ENCODE assay signal across 19 cellular contexts in genomic region chr17:56739376-56739775, GRCh38.
A peak's percentile ranks its signal among the peaks of the same experiment; 100 is the strongest.
DNase-seq lines count a peak whose midpoint lies in the region; ATAC-seq, FAIRE-seq and TF ChIP-seq lines count a peak whose summit lies in the region.
"Had no signal": no experiment of that assay in that cellular context is flagged by ENCODE, and none has a peak within 500 bp of the region (broad histone marks: within the 10 kb centered on the region; RNA-seq: fewer than 3 reads in every experiment).

No MANE protein-coding gene starts in this region.

- no peak overlapping the region for H2AK5ac ChIP-seq in mesenchymal stem cell (ENCODE audit: low read length, severe bottlenecking)

- H3K36me3 ChIP-seq in GM23338 (ENCODE audit: insufficient read depth): no peaks in the 10 kb centered on the region
- H3K36me3 ChIP-seq in astrocyte (ENCODE audit: insufficient read depth, low read length): no peaks in the 10 kb centered on the region
- no peaks in the 10 kb centered on the region for H3K36me3 ChIP-seq in mesenchymal stem cell (ENCODE audit: control insufficient read depth in 1 of 2, insufficient read depth in 2 of 2, low read depth in 1 of 2, low read length in 2 of 2)
- H3K36me3 ChIP-seq: Peyer's patch had no signal

- no peak overlapping the region for H3K23ac ChIP-seq in mesenchymal stem cell (ENCODE audit: low read length in 2 of 2)

- H3K79me1 ChIP-seq in mesenchymal stem cell (replicated peaks; ENCODE audit: low read length, poor library complexity, severe bottlenecking): no peaks in the 10 kb centered on the region

- H3K4me1 ChIP-seq in GM23338 (ENCODE audit: insufficient read depth): peaks cover 10% of the 10 kb centered on the region; the same call in 1 of the 2 replicates
- H3K4me1 ChIP-seq in astrocyte (ENCODE audit: insufficient read depth, low read length): peaks cover 11% of the 10 kb centered on the region
- peaks cover 7% of the 10 kb centered on the region for H3K4me1 ChIP-seq in mesenchymal stem cell (ENCODE audit: control insufficient read depth, insufficient read depth, low read depth, low read length)
- H3K4me1 ChIP-seq: Peyer's patch had no signal

- H3K9me3 ChIP-seq in astrocyte (ENCODE audit: insufficient read depth, low read depth, low read length): no peaks in the 10 kb centered on the region
- H3K9me3 ChIP-seq in mesenchymal stem cell (ENCODE audit: control insufficient read depth, low read length): no peaks in the 10 kb centered on the region
- H3K9me3 ChIP-seq: Peyer's patch had no signal

- H2AFZ ChIP-seq in GM23338 (peak overlapping the region; percentile 84), astrocyte (ENCODE audit: low read depth, low read length) (no peak overlapping the region), mesenchymal stem cell (ENCODE audit: low read depth, low read length) (no peak overlapping the region)

- ATAC-seq in GM23338 (no peak), GM21786 (IDR thresholded peaks at IDR 0.05; ENCODE audit: unreplicated experiment) (no peak)
- ATAC-seq: GM12878, HCT116 had no signal

- H3K4me2 ChIP-seq in GM23338 (no peak overlapping the region), astrocyte (ENCODE audit: low read length) (no peak overlapping the region), mesenchymal stem cell (ENCODE audit: low read length, poor library complexity, severe bottlenecking) (no peak overlapping the region)

- H3F3A ChIP-seq in GM23338 (replicated peaks; ENCODE audit: low read depth): no peaks in the 10 kb centered on the region

- no peak overlapping the region for H3K4me3 ChIP-seq in AG10803 (ENCODE audit: low read length)
- no peak overlapping the region for H3K4me3 ChIP-seq in GM23338
- H3K4me3 ChIP-seq in astrocyte (ENCODE audit: insufficient read depth, low read depth, low read length): no peak overlapping the region
- no peak overlapping the region for H3K4me3 ChIP-seq in mesenchymal stem cell (ENCODE audit: insufficient read depth in 1 of 2, low read depth in 1 of 2, low read length in 2 of 2)
- H3K4me3 ChIP-seq: GM12878, Peyer's patch had no signal

- H3K27me3 ChIP-seq in GM23338 (ENCODE audit: insufficient read depth): no peaks in the 10 kb centered on the region
- peaks cover 40% of the 10 kb centered on the region for H3K27me3 ChIP-seq in astrocyte (ENCODE audit: insufficient read depth, low read length)
- peaks cover 17 to 34% of the 10 kb centered on the region in 2 experiments for H3K27me3 ChIP-seq in mesenchymal stem cell (ENCODE audit: control insufficient read depth in 1 of 2, insufficient read depth in 1 of 2, low read length in 2 of 2)
- H3K27me3 ChIP-seq: Peyer's patch had no signal

- DNase-seq in AG10803 (ENCODE audit: low read depth) (peak; percentile 46), GM23338 (ENCODE audit: low spot score) (no peak), astrocyte (ENCODE audit: low read depth) (peak; percentile 68), mesenchymal stem cell (no peak), germinal center (ENCODE audit: low spot score) (no peak)
- DNase-seq in effector CD8-positive, alpha-beta T cell (lab: John Stamatoyannopoulos, UW): no peak
- DNase-seq: CD8-positive, alpha-beta memory T cell; DMS53; GOT3; Karpas-422; NCI-H1694; NCI-H2081; NCI-H2171; NCI-H526; Peyer's patch had no signal

- H3K79me2 ChIP-seq in GM23338 (replicated peaks; ENCODE audit: insufficient read depth) (no peaks in the 10 kb centered on the region), astrocyte (ENCODE audit: insufficient read depth, low read length) (no peaks in the 10 kb centered on the region)

- H2BK15ac ChIP-seq in mesenchymal stem cell (ENCODE audit: low read depth, poor library complexity, severe bottlenecking): no peak overlapping the region

- no peak overlapping the region for H3K14ac ChIP-seq in mesenchymal stem cell (ENCODE audit: low read length in 2 of 2)

- peaks cover 3% of the 10 kb centered on the region; the same call in 1 of the 2 replicates for H3K9me2 ChIP-seq in GM23338 (ENCODE audit: insufficient read depth)

- H4K91ac ChIP-seq in mesenchymal stem cell (ENCODE audit: low read length): no peak overlapping the region

- no peak for FAIRE-seq in astrocyte (lab: Jason Lieb, UNC)
- FAIRE-seq: GM12878 had no signal

- no peak overlapping the region for H2BK12ac ChIP-seq in mesenchymal stem cell (ENCODE audit: low read length in 2 of 2)

- H3K9ac ChIP-seq in astrocyte (ENCODE audit: low read length): no peak overlapping the region
- H3K9ac ChIP-seq in mesenchymal stem cell (ENCODE audit: low read length): no peak overlapping the region

- H3K4me3 Mint-ChIP-seq in GM23338 (no peak overlapping the region), astrocyte (ENCODE audit: unreplicated experiment) (no peak overlapping the region)
- H3K4me3 Mint-ChIP-seq: CD8-positive, alpha-beta memory T cell had no signal

- no peak overlapping the region for H2BK120ac ChIP-seq in mesenchymal stem cell (ENCODE audit: low read depth, low read length)

- H3K27ac Mint-ChIP-seq in GM23338 (no peak overlapping the region), astrocyte (ENCODE audit: unreplicated experiment) (no peak overlapping the region)
- H3K27ac Mint-ChIP-seq: CD8-positive, alpha-beta memory T cell had no signal

- H3K27ac ChIP-seq in GM23338 (ENCODE audit: low read depth) (no peak overlapping the region), astrocyte (ENCODE audit: low read depth, low read length) (no peak overlapping the region), mesenchymal stem cell (ENCODE audit: low read length, poor library complexity, severe bottlenecking) (no peak overlapping the region)
- H3K27ac ChIP-seq: C4-2B, Peyer's patch had no signal

- H2BK5ac ChIP-seq in mesenchymal stem cell (ENCODE audit: low read depth, low read length, poor library complexity, severe bottlenecking): no peak overlapping the region

- H3K4ac ChIP-seq in mesenchymal stem cell (ENCODE audit: low read depth in 1 of 2, low read length in 2 of 2): no peak overlapping the region

- H3K4me1 Mint-ChIP-seq in GM23338: peaks cover 11% of the 10 kb centered on the region; the same call in 2 of the 3 replicates
- H3K4me1 Mint-ChIP-seq in astrocyte (ENCODE audit: low read depth, unreplicated experiment): peaks cover 9% of the 10 kb centered on the region
- H3K4me1 Mint-ChIP-seq: CD8-positive, alpha-beta memory T cell had no signal

- peak overlapping the region; percentile 32 for H4K8ac ChIP-seq in mesenchymal stem cell (ENCODE audit: low read length)

- H4K20me1 ChIP-seq in GM23338 (replicated peaks; ENCODE audit: insufficient read depth) (no peaks in the 10 kb centered on the region), astrocyte (ENCODE audit: insufficient read depth, low read length) (no peaks in the 10 kb centered on the region)

- no peak overlapping the region for H3K18ac ChIP-seq in mesenchymal stem cell (ENCODE audit: low read depth in 1 of 2, low read length in 2 of 2)

- no peak for TF ChIP-seq CTCF in AG10803 (conservative IDR thresholded peaks at IDR 0.05; ENCODE audit: low read length)
- TF ChIP-seq CTCF in GM23338 (conservative IDR thresholded peaks at IDR 0.05; ENCODE audit: low read depth in 2 of 2): no peak
- no peak for TF ChIP-seq CTCF in astrocyte (IDR thresholded peaks at IDR 0.05; ENCODE audit: insufficient read depth, low read depth, low read length)

- H3K36me3 Mint-ChIP-seq in GM23338 (ENCODE audit: low read depth) (no peaks in the 10 kb centered on the region), astrocyte (ENCODE audit: low read depth, unreplicated experiment) (no peaks in the 10 kb centered on the region)
- H3K36me3 Mint-ChIP-seq: CD8-positive, alpha-beta memory T cell had no signal

- H3K27me3 Mint-ChIP-seq in GM23338 (ENCODE audit: insufficient read depth, low read depth, poor library complexity): peaks cover 2% of the 10 kb centered on the region
- H3K27me3 Mint-ChIP-seq in astrocyte (ENCODE audit: low read depth, unreplicated experiment): no peaks in the 10 kb centered on the region

- H3K9me3 Mint-ChIP-seq in GM23338: no peaks in the 10 kb centered on the region
- peaks cover 10% of the 10 kb centered on the region for H3K9me3 Mint-ChIP-seq in astrocyte (ENCODE audit: unreplicated experiment)
- H3K9me3 Mint-ChIP-seq: CD8-positive, alpha-beta memory T cell had no signal

TF ChIP-seq in GM23338, 12 proteins besides CTCF, POLR2A, EP300 and RAD21 (continues in another document):
- TF ChIP-seq EZH2phosphoT487 (IDR thresholded peaks at IDR 0.05; ENCODE audit: unreplicated experiment) (no peak), ETS1 (IDR thresholded peaks at IDR 0.05) (no peak), STAT1 (IDR thresholded peaks at IDR 0.05; ENCODE audit: unreplicated experiment) (no peak), ZNF331 (CRISPR knock-in tag; IDR thresholded peaks at IDR 0.05; ENCODE audit: low read depth) (no peak), JUNB (IDR thresholded peaks at IDR 0.05; ENCODE audit: unreplicated experiment) (no peak), ZNF114 (CRISPR knock-in tag; IDR thresholded peaks at IDR 0.05) (no peak)

Comparison
In these comparisons a context has a peak if more than half of its experiments do, and no peak if none do; other contexts are left out.
1. DNase-seq: peak in AG10803 (single experiment) and astrocyte (single experiment); none in GM23338 (single experiment), mesenchymal stem cell (single experiment), effector CD8-positive, alpha-beta T cell (single experiment) and germinal center (single experiment).